Comparison of ENCODE assay signal across 13 cellular contexts in the genomic region with DNA sequence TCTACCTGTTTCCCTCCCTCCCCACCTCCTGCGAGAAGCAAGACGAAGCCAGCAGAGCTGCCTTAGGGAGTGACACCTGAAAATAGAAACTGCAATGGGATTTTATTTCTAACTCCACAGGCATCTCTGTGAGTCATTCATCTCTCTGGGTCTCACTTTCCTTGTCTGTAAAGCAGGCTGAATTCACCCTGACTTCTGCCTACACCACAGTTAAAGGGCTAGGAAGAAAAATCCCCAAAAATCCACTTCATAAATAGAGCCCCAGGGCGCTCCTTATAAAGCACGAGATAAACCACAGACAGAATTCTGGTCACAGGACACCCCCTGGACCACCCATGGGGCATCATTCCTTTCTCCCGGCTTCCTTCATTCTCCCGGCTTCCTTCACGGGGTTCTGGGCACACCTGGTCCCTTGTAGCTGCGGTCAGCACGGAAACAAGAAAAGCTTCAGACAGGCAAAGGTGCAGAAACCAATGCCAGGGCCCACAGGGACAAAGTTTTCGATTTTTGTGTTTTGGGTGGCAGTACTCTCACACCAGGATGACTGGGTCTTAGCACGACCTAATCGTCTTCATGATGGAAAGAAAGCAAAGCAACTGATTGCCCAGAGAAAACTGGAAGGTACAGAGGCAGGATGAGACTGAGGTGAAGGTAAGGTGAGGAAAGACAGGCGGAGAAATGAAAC. TPM values are rescaled to one million over a fixed set of nuclear protein-coding genes. Genes with fewer than 3 reads are reported as not detected.
DNase-seq lines count a peak whose midpoint lies in the region; ATAC-seq and TF ChIP-seq lines count a peak whose summit lies in the region.
"Had no signal": no experiment of that assay in that cellular context is flagged by ENCODE, and none has a peak within 500 bp of the region (broad histone marks: within the 10 kb centered on the region; RNA-seq: fewer than 3 reads in every experiment).

No MANE protein-coding gene starts in this region.

- peaks cover 2% of the 10 kb centered on the region for H3K27me3 Mint-ChIP-seq in HFFc6 (ENCODE audit: insufficient read depth)
- H3K27me3 Mint-ChIP-seq in activated T-helper 17 cell treated with anti-CD3 and anti-CD28 coated beads, Interleukin-2, amount 50 U/mL, for 72 hours = no peaks in the 10 kb centered on the region
- peaks cover 0 to 4% of the 10 kb centered on the region in 2 donors for H3K27me3 Mint-ChIP-seq in effector memory CD8-positive, alpha-beta T cell
- H3K27me3 Mint-ChIP-seq: activated naive CD8-positive, alpha-beta T cell had no signal

- H3K9me3 ChIP-seq in gastroesophageal sphincter (no peaks in the 10 kb centered on the region), thymus (ENCODE audit: control insufficient read depth) (no peaks in the 10 kb centered on the region), suprapubic skin (no peaks in the 10 kb centered on the region)
- H3K9me3 ChIP-seq: SJSA1 had no signal

- peak; percentile 57 for DNase-seq in HFFc6
- DNase-seq in activated T-cell treated with anti-CD3 and anti-CD28 coated beads, Interleukin-2, amount 50 U/mL, for 1 hour = no peak
- no peak for DNase-seq in suprapubic skin (ENCODE audit: low spot score in 2 of 2)
- no peak for DNase-seq in effector memory CD8-positive, alpha-beta T cell
- DNase-seq: activated CD4-positive, alpha-beta T cell treated with anti-CD3 and anti-CD28 coated beads for 4 hours; NCI-H345; stimulated activated CD4-positive, alpha-beta T cell treated with anti-CD3 and anti-CD28 coated beads, Interleukin-4, amount 100 ng/mL, for 4 hours had no signal

- peaks cover 41% of the 10 kb centered on the region for H3K4me1 Mint-ChIP-seq in HFFc6 (ENCODE audit: low read depth)
- peaks cover 8% of the 10 kb centered on the region for H3K4me1 Mint-ChIP-seq in activated T-helper 17 cell treated with anti-CD3 and anti-CD28 coated beads, Interleukin-2, amount 50 U/mL, for 72 hours
- peaks cover 5 to 9% of the 10 kb centered on the region in 2 donors for H3K4me1 Mint-ChIP-seq in effector memory CD8-positive, alpha-beta T cell (ENCODE audit: low read depth in 2 of 2)

- H3K4me1 ChIP-seq in gastroesophageal sphincter = peaks cover 0 to 33% (median 17%) of the 10 kb centered on the region in 3 donors
- H3K4me1 ChIP-seq in thymus (ENCODE audit: control insufficient read depth, insufficient read depth, low read length) = peaks cover 6% of the 10 kb centered on the region
- H3K4me1 ChIP-seq in suprapubic skin = peaks cover 36% of the 10 kb centered on the region

- H3K36me3 ChIP-seq in gastroesophageal sphincter = no peaks in the 10 kb centered on the region
- no peaks in the 10 kb centered on the region for H3K36me3 ChIP-seq in thymus (ENCODE audit: control insufficient read depth, insufficient read depth)
- H3K36me3 ChIP-seq in suprapubic skin = no peaks in the 10 kb centered on the region
- H3K36me3 ChIP-seq: SJSA1 had no signal

- TF ChIP-seq POLR2A in gastroesophageal sphincter (IDR thresholded peaks at IDR 0.05) = no peak
- TF ChIP-seq POLR2A in suprapubic skin (IDR thresholded peaks at IDR 0.05) = no peak

- no peaks in the 10 kb centered on the region for H3K27me3 ChIP-seq in gastroesophageal sphincter
- no peaks in the 10 kb centered on the region for H3K27me3 ChIP-seq in thymus (ENCODE audit: control insufficient read depth, insufficient read depth)
- no peaks in the 10 kb centered on the region for H3K27me3 ChIP-seq in suprapubic skin
- H3K27me3 ChIP-seq: SJSA1 had no signal

- H3K9me3 Mint-ChIP-seq in HFFc6 = no peaks in the 10 kb centered on the region
- H3K9me3 Mint-ChIP-seq in activated T-helper 17 cell treated with anti-CD3 and anti-CD28 coated beads, Interleukin-2, amount 50 U/mL, for 72 hours = no peaks in the 10 kb centered on the region
- no peaks in the 10 kb centered on the region for H3K9me3 Mint-ChIP-seq in effector memory CD8-positive, alpha-beta T cell

- no peaks in the 10 kb centered on the region for H3K36me3 Mint-ChIP-seq in HFFc6 (ENCODE audit: low read depth)
- H3K36me3 Mint-ChIP-seq in activated T-helper 17 cell treated with anti-CD3 and anti-CD28 coated beads, Interleukin-2, amount 50 U/mL, for 72 hours (ENCODE audit: low read depth) = peaks cover 5% of the 10 kb centered on the region
- peaks cover 7% of the 10 kb centered on the region for H3K36me3 Mint-ChIP-seq in effector memory CD8-positive, alpha-beta T cell (ENCODE audit: insufficient read depth)
- H3K36me3 Mint-ChIP-seq: activated naive CD8-positive, alpha-beta T cell had no signal

- TF ChIP-seq CTCF in HFFc6 (IDR thresholded peaks at IDR 0.05) (no peak), gastroesophageal sphincter (IDR thresholded peaks at IDR 0.05) (no peak), suprapubic skin (IDR thresholded peaks at IDR 0.05) (no peak)

- WGBS in gastroesophageal sphincter (ENCODE audit: low coverage in 1 of 2), 2 donors = 43 to 54% methylated on average over 7 to 9 of the region's 13 CpGs
- WGBS in thymus = 87% methylated on average over 13 of the region's 13 CpGs
- WGBS in suprapubic skin = 48% methylated on average over 13 of the region's 13 CpGs

- H3K27ac ChIP-seq in gastroesophageal sphincter (peak overlapping the region in 3 of 4 donors; percentile 11 to 42 (median 14)), thymus (ENCODE audit: low read depth) (peak overlapping the region; percentile 33), suprapubic skin (no peak overlapping the region)
- H3K27ac ChIP-seq: SJSA1 had no signal

- no peak for TF ChIP-seq EP300 in gastroesophageal sphincter (IDR thresholded peaks at IDR 0.05)
- no peak for TF ChIP-seq EP300 in suprapubic skin (IDR thresholded peaks at IDR 0.05)

- ATAC-seq in activated T-helper 17 cell treated with anti-CD3 and anti-CD28 coated beads, Interleukin-2, amount 50 U/mL, for 72 hours (replicated peaks) = peak; percentile 25
- no peak for ATAC-seq in gastroesophageal sphincter
- no peak for ATAC-seq in effector memory CD8-positive, alpha-beta T cell (replicated peaks)
- ATAC-seq: K562 had no signal

- H3K4me3 Mint-ChIP-seq in HFFc6 = peak overlapping the region; percentile 33
- H3K4me3 Mint-ChIP-seq in activated T-helper 17 cell treated with anti-CD3 and anti-CD28 coated beads, Interleukin-2, amount 50 U/mL, for 72 hours = no peak overlapping the region
- no peak overlapping the region for H3K4me3 Mint-ChIP-seq in effector memory CD8-positive, alpha-beta T cell
- H3K4me3 Mint-ChIP-seq: activated naive CD8-positive, alpha-beta T cell had no signal

- peak overlapping the region; percentile 71 for H3K27ac Mint-ChIP-seq in HFFc6
- no peak overlapping the region for H3K27ac Mint-ChIP-seq in activated T-helper 17 cell treated with anti-CD3 and anti-CD28 coated beads, Interleukin-2, amount 50 U/mL, for 72 hours
- peak overlapping the region in 1 of 2 donors; percentile 68 for H3K27ac Mint-ChIP-seq in effector memory CD8-positive, alpha-beta T cell
- H3K27ac Mint-ChIP-seq: activated naive CD8-positive, alpha-beta T cell had no signal

- no peak overlapping the region for H3K4me3 ChIP-seq in gastroesophageal sphincter
- no peak overlapping the region for H3K4me3 ChIP-seq in thymus (ENCODE audit: low read length)
- H3K4me3 ChIP-seq in suprapubic skin = no peak overlapping the region
- H3K4me3 ChIP-seq: K562, SJSA1 had no signal

RNA-seq across cellular contexts. Expression of a gene that starts 2.8 kb away (rescaled TPM):
- total RNA-seq in HFFc6 (2021; fragmentation: NEBNext Ultra II Directional; extraction: Animal tissue kit (Norgen Biotek cat#: 25700)) = 10 to 100 TPM; 14.6 to 19.6 (median 16.1) TPM
- total RNA-seq in activated T-helper 17 cell treated with anti-CD3 and anti-CD28 coated beads, Interleukin-2, amount 50 U/mL, for 72 hours = 10 to 100 TPM in 1 of 2 donors, 1 to 10 TPM in 1; 9.3 to 12.8 TPM
- 10 to 100 TPM; 27.0 to 62.2 (median 44.0) TPM for total RNA-seq in gastroesophageal sphincter
- 18.6 TPM for polyA plus RNA-seq in thymus
- total RNA-seq in suprapubic skin = 100 to 1,000 TPM in 2 of 4 donors, 10 to 100 TPM in 2; 83.6 to 130 (median 106) TPM
